ENCODE assay signal across 10 cellular contexts in genomic region chr2:190980630-190981214, GRCh38. TPM values are rescaled to one million over a fixed set of nuclear protein-coding genes. Genes with fewer than 3 reads are reported as not detected.
A peak's percentile ranks its signal among the peaks of the same experiment; 100 is the strongest.
DNase-seq lines count a peak whose midpoint lies in the region; ATAC-seq, FAIRE-seq and TF ChIP-seq lines count a peak whose summit lies in the region.
"Had no signal": no experiment of that assay in that cellular context is flagged by ENCODE, and none has a peak within 500 bp of the region (broad histone marks: within the 10 kb centered on the region; RNA-seq: fewer than 3 reads in every experiment).

No MANE protein-coding gene starts in this region.

- intact Hi-C loops in HepG2 (cut with micrococcal nuclease; ENCODE audit: unreplicated experiment) (loop anchor here (10.0 kb wide), 1 partner anchor 376 kb away; no protein-coding TSS in a partner anchor), upper lobe of right lung (cut with DNase I) (loop anchor here (10.0 kb wide), 1 partner anchor 46 kb away; no protein-coding TSS in a partner anchor), uterus (cut with DNase I; ENCODE audit: low total_unique reads) (no loop called here)

- no peaks in the 10 kb centered on the region for H3K4me1 ChIP-seq in liver (ENCODE audit: control insufficient read depth in 4 of 4, insufficient read depth in 4 of 4, low read length in 3 of 4)
- no peaks in the 10 kb centered on the region for H3K4me1 ChIP-seq in HepG2 (ENCODE audit: insufficient read depth, low read length)
- peaks cover 21% of the 10 kb centered on the region for H3K4me1 ChIP-seq in upper lobe of right lung
- no peaks in the 10 kb centered on the region for H3K4me1 ChIP-seq in uterus

- H3K9me3 ChIP-seq in liver (ENCODE audit: control insufficient read depth in 4 of 4, low read length in 3 of 4): no peaks in the 10 kb centered on the region
- H3K9me3 ChIP-seq in HepG2 (ENCODE audit: low read length): no peaks in the 10 kb centered on the region
- no peaks in the 10 kb centered on the region for H3K9me3 ChIP-seq in upper lobe of right lung
- H3K9me3 ChIP-seq in uterus: no peaks in the 10 kb centered on the region

- CTCF ChIA-PET in HepG2 (lab: Yijun Ruan, JAX; ENCODE audit: low intra/inter-chr PET ratio, low total read pairs): no interaction called here

- FAIRE-seq in HepG2 (lab: Jason Lieb, UNC): no peak

- ATAC-seq in HepG2 (no peak), upper lobe of right lung (no peak), HG02763 (IDR thresholded peaks at IDR 0.05; ENCODE audit: unreplicated experiment) (no peak)

- WGBS in liver: 78% methylated on average over 10 of the region's 10 CpGs
- WGBS in HepG2 (ENCODE audit: low lambda C conversion rate): 96% methylated on average over 10 of the region's 10 CpGs

- H3K27me3 ChIP-seq in liver (ENCODE audit: control insufficient read depth in 4 of 4, insufficient read depth in 4 of 4, low read length in 3 of 4): no peaks in the 10 kb centered on the region
- no peaks in the 10 kb centered on the region for H3K27me3 ChIP-seq in HepG2 (ENCODE audit: control insufficient read depth in 1 of 2, insufficient read depth in 2 of 2, low read length in 2 of 2)
- H3K27me3 ChIP-seq in upper lobe of right lung: no peaks in the 10 kb centered on the region
- no peaks in the 10 kb centered on the region for H3K27me3 ChIP-seq in uterus

- H3K27ac ChIP-seq in liver (ENCODE audit: low read depth in 1 of 2, low read length in 2 of 2) (peak overlapping the region; percentile 33 to 59), HepG2 (ENCODE audit: extremely low read length, insufficient read depth, low read length) (no peak overlapping the region), VCaP (peak overlapping the region; percentile 93), upper lobe of right lung (peak overlapping the region; percentile 77), uterus (peak overlapping the region in 1 of 2 donors; percentile 15)

- TF ChIP-seq POLR2A in HepG2 (IDR thresholded peaks at IDR 0.05; ENCODE audit: insufficient read depth in 1 of 2, low read depth in 2 of 2, low read length in 2 of 2) (no peak), uterus (IDR thresholded peaks at IDR 0.05) (no peak)

- peaks cover 20 to 98% (median 90%) of the 10 kb centered on the region in 4 donors for H3K36me3 ChIP-seq in liver (ENCODE audit: control insufficient read depth in 4 of 4, insufficient read depth in 3 of 4, low read depth in 1 of 4, low read length in 3 of 4)
- peaks cover 41 to 93% of the 10 kb centered on the region in 2 experiments for H3K36me3 ChIP-seq in HepG2 (replicated peaks in 1 of 2; ENCODE audit: control insufficient read depth in 1 of 2, insufficient read depth in 2 of 2, low read length in 2 of 2)
- peaks cover 98% of the 10 kb centered on the region for H3K36me3 ChIP-seq in upper lobe of right lung
- H3K36me3 ChIP-seq in uterus: no peaks in the 10 kb centered on the region

- no peaks in the 10 kb centered on the region for H4K20me1 ChIP-seq in HepG2 (ENCODE audit: insufficient read depth, low read length)

- DNase-seq in HepG2 (ENCODE audit: low spot score) (no peak), left kidney (ENCODE audit: low read depth, low spot score) (peak; percentile 86), upper lobe of right lung (no peak), uterus (no peak)
- no peak for DNase-seq in activated CD4-positive, CD25-positive, alpha-beta regulatory T cell (lab: John Stamatoyannopoulos, UW)
- DNase-seq: anterior cingulate cortex; stimulated activated CD4-positive, alpha-beta T cell treated with anti-CD3 and anti-CD28 coated beads, Interleukin-4, amount 100 ng/mL, for 24 hours had no signal

- no peaks in the 10 kb centered on the region for H3K79me2 ChIP-seq in HepG2 (ENCODE audit: insufficient read depth, low read length)

- POLR2A ChIA-PET in HepG2 (lab: Yijun Ruan, JAX): no interaction called here

- no peak overlapping the region for H3K4me3 ChIP-seq in liver (ENCODE audit: low read depth in 1 of 3, low read length in 3 of 3)
- no peak overlapping the region for H3K4me3 ChIP-seq in HepG2 (replicated peaks in 1 of 3; ENCODE audit: insufficient read depth in 1 of 3, low read depth in 2 of 3, low read length in 3 of 3)
- H3K4me3 ChIP-seq in upper lobe of right lung: no peak overlapping the region
- no peak overlapping the region for H3K4me3 ChIP-seq in uterus

- in situ Hi-C loops in HepG2 (cut with HindIII; ENCODE audit: extremely low pct_ligation_motif_present, low pct_unique_long_range_greater_than_20kb): no loop called here

- no peak overlapping the region for H3K4me2 ChIP-seq in HepG2 (ENCODE audit: low read depth, low read length)

- TF ChIP-seq EP300 in HepG2 (IDR thresholded peaks at IDR 0.05; ENCODE audit: low read depth in 2 of 2, low read length in 2 of 2) (no peak), HepG2 (CRISPR knock-in tag; IDR thresholded peaks at IDR 0.05; ENCODE audit: borderline replicate concordance) (no peak)

- TF ChIP-seq RAD21 in liver (IDR thresholded peaks at IDR 0.05): no peak
- no peak for TF ChIP-seq RAD21 in HepG2 (CRISPR knock-in tag; IDR thresholded peaks at IDR 0.05)

- BruUV-seq in HepG2 (replicated peaks; lab: Mats Ljungman, UMichigan): no TSS peak

- no peak overlapping the region for H3K9ac ChIP-seq in liver (ENCODE audit: low read depth in 1 of 2, low read length in 2 of 2)
- no peak overlapping the region for H3K9ac ChIP-seq in HepG2 (ENCODE audit: insufficient read depth, low read depth, low read length)

- no peak overlapping the region for H2AFZ ChIP-seq in HepG2 (ENCODE audit: low read length)

- TF ChIP-seq CTCF in liver (IDR thresholded peaks at IDR 0.05; ENCODE audit: low read depth, low read length, missing input control): no peak
- no peak for TF ChIP-seq CTCF in HepG2 (CRISPR knock-in tag; IDR thresholded peaks at IDR 0.05)
- no peak for TF ChIP-seq CTCF in VCaP (conservative IDR thresholded peaks at IDR 0.05)
- no peak for TF ChIP-seq CTCF in upper lobe of right lung (IDR thresholded peaks at IDR 0.05)
- no peak for TF ChIP-seq CTCF in uterus (IDR thresholded peaks at IDR 0.05)

TF ChIP-seq in liver, 16 proteins besides CTCF, POLR2A, EP300 and RAD21 (continues in another document):
- TF ChIP-seq ATF3 (IDR thresholded peaks at IDR 0.05): no peak

TF ChIP-seq in HepG2, 621 proteins besides CTCF, POLR2A, EP300 and RAD21:
- TF ChIP-seq ZC3H13 (CRISPR knock-in tag; IDR thresholded peaks at IDR 0.05) (no peak), TCF7 (IDR thresholded peaks at IDR 0.05; ENCODE audit: low read depth) (no peak), ZMAT3 (CRISPR knock-in tag; conservative IDR thresholded peaks at IDR 0.05) (no peak), ZNF501 (CRISPR knock-in tag; IDR thresholded peaks at IDR 0.05) (no peak), HMG20B (CRISPR knock-in tag; conservative IDR thresholded peaks at IDR 0.05) (no peak), HINFP (CRISPR knock-in tag; IDR thresholded peaks at IDR 0.05; ENCODE audit: low read depth) (no peak), ZNF354B (CRISPR knock-in tag; IDR thresholded peaks at IDR 0.05) (no peak), ZNF550 (CRISPR knock-in tag; IDR thresholded peaks at IDR 0.05; ENCODE audit: borderline replicate concordance) (no peak), ZFX (CRISPR knock-in tag; IDR thresholded peaks at IDR 0.05; ENCODE audit: low read depth) (no peak), NAIF1 (CRISPR knock-in tag; IDR thresholded peaks at IDR 0.05; ENCODE audit: borderline replicate concordance) (no peak), NFYB (CRISPR knock-in tag; IDR thresholded peaks at IDR 0.05) (no peak)

RNA-seq across cellular contexts. Expression of gene STAT1, which starts 33.2 kb away (rescaled TPM):
- total RNA-seq in liver: 10 to 100 TPM; 50.4 to 78.7 TPM
- 10 to 100 TPM; 26.2 to 40.9 TPM for polyA plus RNA-seq in liver
- total RNA-seq in HepG2 (2016; rRNA removed; fragmentation: Illumina TruSeq; extraction: Trizol): 59.6 and 90.6 TPM in 2 replicates
- 5.1 and 7.1 TPM in 2 replicates for total RNA-seq in HepG2 (2016; cell fraction: cytosol; rRNA removed; fragmentation: Illumina TruSeq; extraction: Trizol; ENCODE audit: low read depth)
- total RNA-seq in HepG2 (2016; cell fraction: insoluble cytoplasmic fraction; rRNA removed; fragmentation: Illumina TruSeq; extraction: Trizol): 57.7 and 86.9 TPM in 2 replicates
- 19.3 and 19.4 TPM in 2 replicates for total RNA-seq in HepG2 (2016; cell fraction: membrane; rRNA removed; fragmentation: Illumina TruSeq; extraction: Trizol)
- 57.3 and 58.4 TPM in 2 replicates for total RNA-seq in HepG2 (2016; cell fraction: nucleus; rRNA removed; fragmentation: Illumina TruSeq; extraction: Trizol)
- polyA plus RNA-seq in HepG2 (2011; rRNA removed): 20.3 and 21.8 TPM in 2 replicates
- 13.9 and 15.2 TPM in 2 replicates for polyA plus RNA-seq in HepG2 (2011; cell fraction: cytosol; rRNA removed)
- 22.3 and 28.1 TPM in 2 replicates for polyA plus RNA-seq in HepG2 (2011; cell fraction: nucleus; rRNA removed)
- polyA plus RNA-seq in HepG2 (2012): 24.4 and 28.8 TPM in 2 replicates
- 2.5 and 2.7 TPM in 2 replicates for polyA plus RNA-seq in HepG2 (2016; cell fraction: cytosol; fragmentation: Illumina TruSeq; extraction: Trizol; ENCODE audit: low read depth)
- 75.4 and 77.9 TPM in 2 replicates for polyA plus RNA-seq in HepG2 (2016; cell fraction: insoluble cytoplasmic fraction; fragmentation: Illumina TruSeq; extraction: Trizol; ENCODE audit: low read depth)
- polyA plus RNA-seq in HepG2 (2016; cell fraction: membrane; fragmentation: Illumina TruSeq; extraction: Trizol; ENCODE audit: low read depth): 8.3 and 8.6 TPM in 2 replicates
- polyA plus RNA-seq in HepG2 (2016; cell fraction: nucleus; fragmentation: Illumina TruSeq; extraction: Trizol; ENCODE audit: insufficient read depth, low read depth): 42.8 and 45.3 TPM in 2 replicates
- 57.6 and 62.6 TPM in 2 replicates for polyA minus RNA-seq in HepG2 (2011; rRNA and poly(A)+ RNA removed; ENCODE audit: low replicate concordance)
- polyA minus RNA-seq in HepG2 (2011; cell fraction: cytosol; rRNA and poly(A)+ RNA removed): 30.3 and 34.4 TPM in 2 replicates
- 84.8 and 99.3 TPM in 2 replicates for polyA minus RNA-seq in HepG2 (2011; cell fraction: nucleus; rRNA and poly(A)+ RNA removed)
- total RNA-seq in upper lobe of right lung: 98.6 TPM
- total RNA-seq in uterus: 10 to 100 TPM; 20.7 to 83.0 (median 56.1) TPM
